Comparison of ENCODE assay signal across 23 cellular contexts in the genomic region with DNA sequence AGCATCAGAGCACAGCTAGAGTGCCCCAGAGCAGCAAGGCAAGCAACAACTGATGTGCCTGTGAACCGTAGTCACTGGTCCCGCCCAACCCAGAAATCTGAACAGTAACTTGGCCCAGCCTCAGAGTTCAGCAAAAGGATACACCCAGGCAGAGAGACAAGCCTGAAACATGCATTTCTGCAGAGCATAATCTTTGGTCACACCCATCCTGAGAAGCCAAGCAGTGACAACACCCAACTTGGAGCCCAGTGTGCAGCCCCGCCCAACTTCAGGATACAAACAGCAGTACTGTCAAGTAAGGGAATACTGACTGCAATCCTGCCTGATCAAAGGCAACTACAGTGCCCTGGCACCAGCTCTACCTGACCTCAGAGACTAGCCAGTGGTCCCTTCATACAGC.
"Had no signal": no experiment of that assay in that cellular context is flagged by ENCODE, and none has a peak within 500 bp of the region (broad histone marks: within the 10 kb centered on the region; RNA-seq: fewer than 3 reads in every experiment).

No MANE protein-coding gene starts in this region.

- H3K4me1 ChIP-seq: heart left ventricle, spleen, testis, uterus had no signal

- H3K9me3 ChIP-seq: testis had no signal

- H3K27ac ChIP-seq: cardiac muscle cell, coronary artery, heart left ventricle, spleen, testis, uterus had no signal

- FAIRE-seq: kidney had no signal

- ATAC-seq: effector memory CD8-positive, alpha-beta T cell; heart left ventricle; right cardiac atrium; T-helper 17 cell had no signal

- H3K36me3 ChIP-seq: cardiac muscle cell, heart left ventricle, spleen, uterus had no signal

- DNase-seq: activated CD4-positive, alpha-beta memory T cell treated with anti-CD3 and anti-CD28 coated beads, Interleukin-2, amount 10 ng/mL, durations not matched to agents 7 days and 5 days; activated CD4-positive, alpha-beta T cell treated with anti-CD3 and anti-CD28 coated beads, Interleukin-2, amount 10 ng/mL, durations not matched to agents 7 days and 5 days; activated CD4-positive, CD25-positive, alpha-beta regulatory T cell treated with anti-CD3 and anti-CD28 coated beads, Interleukin-2, amount 50 U/mL, for 72 hours; activated naive CD4-positive, alpha-beta T cell treated with Interleukin-2 at 50 U/mL for 16 hours; activated T-cell treated with anti-CD3 and anti-CD28 coated beads, Interleukin-2, amount 50 U/mL, for 48 hours; anterior cingulate cortex; cerebellar nuclear complex; effector memory CD8-positive, alpha-beta T cell; foreskin fibroblast; hypothalamus; immature natural killer cell; kidney; posterior cingulate gyrus; right cardiac atrium; spleen; stimulated activated naive CD4-positive, alpha-beta T cell treated with Interleukin-2 at 50 U/mL for 16 hours; T-helper 17 cell; T1000; testis; uterus had no signal

- H3K27me3 ChIP-seq: cardiac muscle cell, heart left ventricle, spleen, testis, uterus had no signal

- H3K4me3 ChIP-seq: cardiac muscle cell, coronary artery, heart left ventricle, spleen, testis, uterus had no signal
